Comparison of ENCODE assay signal across 1 cellular context in genomic region chr7:30683839-30684238, GRCh38.
TF ChIP-seq lines count a peak whose summit lies in the region.

No MANE protein-coding gene starts in this region.

TF ChIP-seq in H1, 55 proteins besides CTCF, POLR2A, EP300 and RAD21:
- TF ChIP-seq CEBPB (IDR thresholded peaks at IDR 0.05; ENCODE audit: low read depth, low read length) (no peak), SUZ12 (IDR thresholded peaks at IDR 0.05; ENCODE audit: low read length) (no peak), BCL11A (IDR thresholded peaks at IDR 0.05; ENCODE audit: low read depth in 2 of 2, low read length in 2 of 2) (no peak), SP4 (IDR thresholded peaks at IDR 0.05; ENCODE audit: low read length) (no peak), RNF2 (IDR thresholded peaks at IDR 0.05; ENCODE audit: borderline replicate concordance, low read depth, low read length, missing control alignments, poor library complexity, severe bottlenecking) (no peak), CBX5 (IDR thresholded peaks at IDR 0.05; ENCODE audit: low read depth, low read length) (no peak), TEAD4 (IDR thresholded peaks at IDR 0.05; ENCODE audit: low read depth, low read length) (no peak), CHD7 (IDR thresholded peaks at IDR 0.05; ENCODE audit: insufficient replicate concordance, low read length) (no peak), CBX8 (IDR thresholded peaks at IDR 0.05; ENCODE audit: borderline replicate concordance, low read depth, low read length) (no peak), CREB1 (IDR thresholded peaks at IDR 0.05) (no peak), RXRA (IDR thresholded peaks at IDR 0.05; ENCODE audit: insufficient read depth, low read depth, low read length) (no peak), SIN3A (conservative IDR thresholded peaks at IDR 0.05 in 1 of 2, IDR thresholded peaks at IDR 0.05 in 1 of 2; ENCODE audit: low read depth in 1 of 2, low read length in 2 of 2) (no peak), RBBP5 (IDR thresholded peaks at IDR 0.05; ENCODE audit: borderline replicate concordance, low read depth, low read length) (no peak), SP1 (IDR thresholded peaks at IDR 0.05; ENCODE audit: low read depth, low read length) (no peak), TAF1 (IDR thresholded peaks at IDR 0.05; ENCODE audit: low read depth, low read length) (no peak), SAP30 (IDR thresholded peaks at IDR 0.05; ENCODE audit: insufficient read depth, insufficient replicate concordance, low read length) (no peak), ATF3 (IDR thresholded peaks at IDR 0.05; ENCODE audit: insufficient read depth, low read depth, low read length) (no peak), ASH2L (IDR thresholded peaks at IDR 0.05; ENCODE audit: low read length) (no peak), TBP (IDR thresholded peaks at IDR 0.05; ENCODE audit: low read depth, low read length) (no peak), HDAC2 (IDR thresholded peaks at IDR 0.05; ENCODE audit: borderline replicate concordance in 1 of 2, low read depth in 2 of 2, low read length in 2 of 2) (no peak)
